ENCODE assay signal across 12 cellular contexts in genomic region chr11:16511807-16512114, GRCh38.
DNase-seq lines count a peak whose midpoint lies in the region; ATAC-seq, FAIRE-seq and TF ChIP-seq lines count a peak whose summit lies in the region.
"Had no signal": no experiment of that assay in that cellular context is flagged by ENCODE, and none has a peak within 500 bp of the region (broad histone marks: within the 10 kb centered on the region; RNA-seq: fewer than 3 reads in every experiment).

No MANE protein-coding gene starts in this region.

- H3K36me3 ChIP-seq in astrocyte (ENCODE audit: insufficient read depth, low read length), result no peaks in the 10 kb centered on the region
- H3K36me3 ChIP-seq in hepatocyte (replicated peaks; ENCODE audit: insufficient read depth, low read depth), result no peaks in the 10 kb centered on the region
- no peaks in the 10 kb centered on the region for H3K36me3 ChIP-seq in gastrocnemius medialis
- no peaks in the 10 kb centered on the region for H3K36me3 ChIP-seq in heart right ventricle
- H3K36me3 ChIP-seq: BLaER1 treated with 17β-estradiol and CSF1 and Interleukin-3, amounts not matched to agents 10 nM and 100 nM had no signal

- H3K9ac ChIP-seq in astrocyte (ENCODE audit: low read length), result no peak overlapping the region
- H3K9ac ChIP-seq: BLaER1 treated with 17β-estradiol and CSF1 and Interleukin-3, amounts not matched to agents 10 nM and 100 nM had no signal

- no peak for TF ChIP-seq CTCF in HFFc6 (IDR thresholded peaks at IDR 0.05)
- TF ChIP-seq CTCF in astrocyte (IDR thresholded peaks at IDR 0.05; ENCODE audit: insufficient read depth, low read depth, low read length), result no peak
- no peak for TF ChIP-seq CTCF in hepatocyte (IDR thresholded peaks at IDR 0.05; ENCODE audit: poor library complexity)
- no peak for TF ChIP-seq CTCF in gastrocnemius medialis (IDR thresholded peaks at IDR 0.05 in 4 of 5, conservative IDR thresholded peaks at IDR 0.05 in 1 of 5)
- TF ChIP-seq CTCF in heart right ventricle (IDR thresholded peaks at IDR 0.05), result no peak

- H4K20me1 ChIP-seq in astrocyte (ENCODE audit: insufficient read depth, low read length) (no peaks in the 10 kb centered on the region), hepatocyte (ENCODE audit: insufficient read depth, poor library complexity, severe bottlenecking) (no peaks in the 10 kb centered on the region)
- H4K20me1 ChIP-seq: BLaER1 treated with 17β-estradiol and CSF1 and Interleukin-3, amounts not matched to agents 10 nM and 100 nM had no signal

- H3K36me3 Mint-ChIP-seq in HFFc6 (ENCODE audit: low read depth) (no peaks in the 10 kb centered on the region; the same call in 1 of the 2 replicates), astrocyte (ENCODE audit: low read depth, unreplicated experiment) (no peaks in the 10 kb centered on the region)
- H3K36me3 Mint-ChIP-seq: CD4-positive, CD25-positive, alpha-beta regulatory T cell had no signal

- H3K4me1 Mint-ChIP-seq in HFFc6 (ENCODE audit: low read depth) (no peaks in the 10 kb centered on the region; the same call in 1 of the 2 replicates), astrocyte (ENCODE audit: low read depth, unreplicated experiment) (peaks cover 36% of the 10 kb centered on the region)
- H3K4me1 Mint-ChIP-seq: CD4-positive, CD25-positive, alpha-beta regulatory T cell; GM23338 had no signal

- H3K27ac Mint-ChIP-seq in HFFc6, result peak overlapping the region; percentile 31; the same call in 1 of the 2 replicates
- H3K27ac Mint-ChIP-seq in astrocyte (ENCODE audit: unreplicated experiment), result peak overlapping the region; percentile 88
- H3K27ac Mint-ChIP-seq: CD4-positive, CD25-positive, alpha-beta regulatory T cell; GM23338 had no signal

- ATAC-seq in gastrocnemius medialis (peak; percentile 27 to 35), GM21825 (IDR thresholded peaks at IDR 0.05; ENCODE audit: unreplicated experiment) (no peak), GM19467 (IDR thresholded peaks at IDR 0.05; ENCODE audit: unreplicated experiment) (no peak), heart right ventricle (no peak)
- ATAC-seq: GM23338 had no signal

- H3K4me3 Mint-ChIP-seq in HFFc6 (no peak overlapping the region; the same call in 1 of the 2 replicates), astrocyte (ENCODE audit: unreplicated experiment) (no peak overlapping the region)
- H3K4me3 Mint-ChIP-seq: CD4-positive, CD25-positive, alpha-beta regulatory T cell; GM23338 had no signal

- H3K9me3 ChIP-seq in astrocyte (ENCODE audit: insufficient read depth, low read depth, low read length), result no peaks in the 10 kb centered on the region
- H3K9me3 ChIP-seq in hepatocyte (ENCODE audit: low read depth), result no peaks in the 10 kb centered on the region
- no peaks in the 10 kb centered on the region for H3K9me3 ChIP-seq in gastrocnemius medialis
- peaks cover 0 to 10% (median 0%) of the 10 kb centered on the region in 11 donors for H3K9me3 ChIP-seq in heart right ventricle

- no peaks in the 10 kb centered on the region for H3K27me3 Mint-ChIP-seq in HFFc6 (ENCODE audit: insufficient read depth)
- no peaks in the 10 kb centered on the region for H3K27me3 Mint-ChIP-seq in astrocyte (ENCODE audit: low read depth, unreplicated experiment)

- H2AFZ ChIP-seq in astrocyte (ENCODE audit: low read depth, low read length) (no peak overlapping the region), hepatocyte (no peak overlapping the region)
- H2AFZ ChIP-seq: GM23338 had no signal

- no peaks in the 10 kb centered on the region for H3K9me2 ChIP-seq in hepatocyte (replicated peaks; ENCODE audit: insufficient read depth)

- H3K4me2 ChIP-seq in astrocyte (ENCODE audit: low read length) (peak overlapping the region; percentile 44), hepatocyte (no peak overlapping the region)
- H3K4me2 ChIP-seq: BLaER1 treated with 17β-estradiol and CSF1 and Interleukin-3, amounts not matched to agents 10 nM and 100 nM; GM23338 had no signal

- intact Hi-C loops in gastrocnemius medialis (cut with DNase I; ENCODE audit: low total_unique reads) (loop anchor here (2.0 kb wide), 2 partner anchors 61 to 93 kb away; no protein-coding TSS in a partner anchor), heart right ventricle (cut with DNase I) (no loop called here)

- H3K79me2 ChIP-seq in astrocyte (ENCODE audit: insufficient read depth, low read length) (no peaks in the 10 kb centered on the region), hepatocyte (no peaks in the 10 kb centered on the region)

- H3K27me3 ChIP-seq in astrocyte (ENCODE audit: insufficient read depth, low read length) (no peaks in the 10 kb centered on the region), hepatocyte (no peaks in the 10 kb centered on the region), gastrocnemius medialis (no peaks in the 10 kb centered on the region), heart right ventricle (no peaks in the 10 kb centered on the region)
- H3K27me3 ChIP-seq: BLaER1 treated with 17β-estradiol and CSF1 and Interleukin-3, amounts not matched to agents 10 nM and 100 nM had no signal

- TF ChIP-seq POLR2A in gastrocnemius medialis (IDR thresholded peaks at IDR 0.05), result no peak

- peaks cover 19% of the 10 kb centered on the region for H3K9me3 Mint-ChIP-seq in HFFc6
- H3K9me3 Mint-ChIP-seq in astrocyte (ENCODE audit: unreplicated experiment), result peaks cover 3% of the 10 kb centered on the region

- H3K4me1 ChIP-seq in astrocyte (ENCODE audit: insufficient read depth, low read length) (peaks cover 6% of the 10 kb centered on the region), hepatocyte (ENCODE audit: insufficient read depth) (no peaks in the 10 kb centered on the region), gastrocnemius medialis (peaks cover 30 to 34% of the 10 kb centered on the region in 2 donors), heart right ventricle (peaks cover 0 to 23% (median 0%) of the 10 kb centered on the region in 9 donors)
- H3K4me1 ChIP-seq: BLaER1 treated with 17β-estradiol and CSF1 and Interleukin-3, amounts not matched to agents 10 nM and 100 nM had no signal

- H3K4me3 ChIP-seq in astrocyte (ENCODE audit: insufficient read depth, low read depth, low read length), result no peak overlapping the region
- H3K4me3 ChIP-seq in hepatocyte, result no peak overlapping the region
- no peak overlapping the region for H3K4me3 ChIP-seq in gastrocnemius medialis
- no peak overlapping the region for H3K4me3 ChIP-seq in heart right ventricle
- H3K4me3 ChIP-seq: BLaER1 treated with 17β-estradiol and CSF1 and Interleukin-3, amounts not matched to agents 10 nM and 100 nM; GM23338 had no signal

- FAIRE-seq in astrocyte (lab: Jason Lieb, UNC), result no peak

- peak overlapping the region; percentile 1 for H3K27ac ChIP-seq in astrocyte (ENCODE audit: low read depth, low read length)
- peak overlapping the region; percentile 22 for H3K27ac ChIP-seq in hepatocyte
- peak overlapping the region; percentile 57 to 86 (median 76) for H3K27ac ChIP-seq in gastrocnemius medialis
- peak overlapping the region in 2 of 10 donors; percentile 19 to 42 for H3K27ac ChIP-seq in heart right ventricle
- H3K27ac ChIP-seq: BLaER1 treated with 17β-estradiol and CSF1 and Interleukin-3, amounts not matched to agents 10 nM and 100 nM had no signal

- no peak for DNase-seq in HFFc6
- no peak for DNase-seq in astrocyte (ENCODE audit: low read depth)
- no peak for DNase-seq in hepatocyte (ENCODE audit: low spot score)
- no peak for DNase-seq in gastrocnemius medialis
- no peak for DNase-seq in heart right ventricle
- DNase-seq: CD4-positive, CD25-positive, alpha-beta regulatory T cell; GF-D8; H7 had no signal

- in situ Hi-C loops in gastrocnemius medialis (cut with MboI; ENCODE audit: low sequenced_read_pairs in 4 of 4), result no loop called here

Comparison
In these comparisons a context has a peak if more than half of its experiments do, and no peak if none do; other contexts are left out.
1. ATAC-seq: peak in gastrocnemius medialis (2 of 2); none in GM21825 (single experiment), GM19467 (single experiment) and heart right ventricle (0 of 8).